Comparison of ENCODE assay signal across 9 cellular contexts in genomic region chr1:156583821-156584622, GRCh38. TPM values are rescaled to one million over a fixed set of nuclear protein-coding genes. Genes with fewer than 3 reads are reported as not detected.
A peak's percentile ranks its signal among the peaks of the same experiment; 100 is the strongest.
DNase-seq lines count a peak whose midpoint lies in the region; ATAC-seq and TF ChIP-seq lines count a peak whose summit lies in the region.
"Had no signal": no experiment of that assay in that cellular context is flagged by ENCODE, and none has a peak within 500 bp of the region (broad histone marks: within the 10 kb centered on the region; RNA-seq: fewer than 3 reads in every experiment).

No MANE protein-coding gene starts in this region.

- POLR2A ChIA-PET in T-cell (lab: Charles Lee): no interaction called here

- H3K27me3 Mint-ChIP-seq in T-cell: no peaks in the 10 kb centered on the region

- H3K27me3 ChIP-seq in adrenal gland (no peaks in the 10 kb centered on the region), sigmoid colon (no peaks in the 10 kb centered on the region)

- H3K4me1 ChIP-seq in adrenal gland (replicated peaks in 1 of 2) (no peaks in the 10 kb centered on the region), sigmoid colon (peaks cover 0 to 7% (median 0%) of the 10 kb centered on the region in 4 donors)

- no peaks in the 10 kb centered on the region for H3K9me3 Mint-ChIP-seq in T-cell

- intact Hi-C loops in adrenal gland (cut with DNase I): no loop called here
- intact Hi-C loops in sigmoid colon (cut with DNase I): loop anchor here (2.0 kb wide), 2 partner anchors 23 to 75 kb away; no protein-coding TSS in a partner anchor

- CTCF ChIA-PET in T-cell (lab: Charles Lee): no interaction called here

- no peak overlapping the region for H3K27ac ChIP-seq in adrenal gland
- H3K27ac ChIP-seq in sigmoid colon: no peak overlapping the region

- H3K4me3 Mint-ChIP-seq in T-cell: peak overlapping the region in 2 of 3 donors; percentile 51 to 83

- no peaks in the 10 kb centered on the region for H3K36me3 Mint-ChIP-seq in T-cell

- peak; percentile 54 for DNase-seq in NCI-H146 treated with DMSO at 0.1 percent for 48 hours (lab: John Stamatoyannopoulos, UW; ENCODE audit: unreplicated experiment)
- peak; percentile 12 to 76 (median 62) for DNase-seq in T-cell
- DNase-seq in adrenal gland: peak; percentile 65 to 90 (median 79)
- DNase-seq in hepatic stellate cell (ENCODE audit: low spot score): peak; percentile 77
- DNase-seq in sigmoid colon: peak; percentile 87

- no peaks in the 10 kb centered on the region for H3K36me3 ChIP-seq in adrenal gland (replicated peaks in 1 of 2)
- H3K36me3 ChIP-seq in sigmoid colon: no peaks in the 10 kb centered on the region

- no peak overlapping the region for H3K4me3 ChIP-seq in adrenal gland
- no peak overlapping the region for H3K4me3 ChIP-seq in sigmoid colon
- H3K4me3 ChIP-seq: skin epidermis had no signal

- TF ChIP-seq POLR2A in adrenal gland (IDR thresholded peaks at IDR 0.05) (no peak), sigmoid colon (IDR thresholded peaks at IDR 0.05) (no peak)

- peak overlapping the region; percentile 62 to 82 for H3K27ac Mint-ChIP-seq in T-cell

- no peaks in the 10 kb centered on the region for H3K9me3 ChIP-seq in adrenal gland (replicated peaks in 1 of 3)
- no peaks in the 10 kb centered on the region for H3K9me3 ChIP-seq in sigmoid colon

- peaks cover 23 to 35% (median 23%) of the 10 kb centered on the region in 3 donors for H3K4me1 Mint-ChIP-seq in T-cell

- 49 to 53% (median 51%) methylated on average over 20 of the region's 20 CpGs for WGBS in adrenal gland, 4 donors
- WGBS in sigmoid colon, 2 donors: 55 to 58% methylated on average over 20 of the region's 20 CpGs

- ATAC-seq in T-cell (replicated peaks in 1 of 4) (peak in 3 of 4 experiments; percentile 25 to 44 (median 41)), GM18873 (IDR thresholded peaks at IDR 0.05; ENCODE audit: low FRiP score, unreplicated experiment) (no peak), GM18909 (IDR thresholded peaks at IDR 0.05; ENCODE audit: poor library complexity, unreplicated experiment) (no peak)

- TF ChIP-seq CTCF in GM12872 (IDR thresholded peaks at IDR 0.05; ENCODE audit: insufficient read depth, low read depth, low read length) (peak; percentile 95), adrenal gland (IDR thresholded peaks at IDR 0.05) (peak; percentile 86 to 94 (median 90)), sigmoid colon (IDR thresholded peaks at IDR 0.05) (peak; percentile 80 to 94 (median 88))

- no peak for TF ChIP-seq EP300 in sigmoid colon (IDR thresholded peaks at IDR 0.05)

RNA-seq across cellular contexts. Expression of gene TTC24, which starts 4.5 kb away (rescaled TPM):
- total RNA-seq in T-cell: 10 to 100 TPM in 4 of 5 donors, 1 to 10 TPM in 1; 9.9 to 43.6 (median 16.4) TPM
- total RNA-seq in adrenal gland: not detected
- polyA plus RNA-seq in adrenal gland: under 1 TPM in 1 of 3 donors, not detected in 2; 0.20 TPM
- total RNA-seq in sigmoid colon: not detected
- 1 to 10 TPM in 1 of 3 donors, not detected in 2; 2.6 TPM for polyA plus RNA-seq in sigmoid colon

RNA-seq across cellular contexts. Expression of gene NAXE, which starts 7.6 kb away (rescaled TPM):
- 10 to 100 TPM; 32.4 to 47.7 (median 41.7) TPM for total RNA-seq in T-cell
- total RNA-seq in adrenal gland: 100 to 1,000 TPM in 5 of 8 donors, 10 to 100 TPM in 3; 88.7 to 132 (median 107) TPM
- 100 to 1,000 TPM in 1 of 3 donors, 10 to 100 TPM in 2; 49.4 to 124 (median 69.9) TPM for polyA plus RNA-seq in adrenal gland
- total RNA-seq in sigmoid colon: 100 to 1,000 TPM in 1 of 4 donors, 10 to 100 TPM in 3; 59.3 to 113 (median 67.2) TPM
- polyA plus RNA-seq in sigmoid colon: 10 to 100 TPM; 80.8 to 91.6 (median 84.1) TPM

RNA-seq across cellular contexts. Expression of gene IQGAP3, which starts 11.7 kb away (rescaled TPM):
- total RNA-seq in T-cell (under 1 TPM in 4 of 5 donors, not detected in 1; 0.13 to 0.19 (median 0.18) TPM), adrenal gland (1 to 10 TPM in 3 of 8 donors, under 1 TPM in 5; 0.24 to 1.3 (median 0.80) TPM), sigmoid colon (under 1 TPM in 3 of 4 donors, not detected in 1; 0.55 to 0.81 (median 0.71) TPM)
- polyA plus RNA-seq in adrenal gland (1 to 10 TPM in 1 of 3 donors, under 1 TPM in 2; 0.16 to 2.2 (median 0.40) TPM), sigmoid colon (10 to 100 TPM in 1 of 3 donors, under 1 TPM in 2; 0.60 to 11.2 (median 0.92) TPM)

RNA-seq across cellular contexts. Expression of gene GPATCH4, which starts 17.3 kb away (rescaled TPM):
- 10 to 100 TPM; 34.3 to 41.6 (median 40.6) TPM for total RNA-seq in T-cell
- 10 to 100 TPM in 7 of 8 donors, 1 to 10 TPM in 1; 7.8 to 42.4 (median 26.3) TPM for total RNA-seq in adrenal gland
- polyA plus RNA-seq in adrenal gland: 10 to 100 TPM; 13.9 to 72.2 (median 39.3) TPM
- total RNA-seq in sigmoid colon: 10 to 100 TPM; 12.2 to 22.9 (median 17.3) TPM
- 10 to 100 TPM; 10.2 to 32.9 (median 18.0) TPM for polyA plus RNA-seq in sigmoid colon

RNA-seq across cellular contexts. Expression of gene HAPLN2, which starts 35.2 kb away (rescaled TPM):
- total RNA-seq in T-cell (under 1 TPM in 1 of 5 donors, not detected in 4; 0.33 TPM), adrenal gland (1 to 10 TPM in 2 of 8 donors, under 1 TPM in 3, not detected in 3; 0.27 to 1.5 (median 0.74) TPM), sigmoid colon (1 to 10 TPM in 1 of 4 donors, under 1 TPM in 1, not detected in 2; 0.71 to 1.2 TPM)
- polyA plus RNA-seq in adrenal gland (1 to 10 TPM in 2 of 3 donors, not detected in 1; 2.2 to 3.1 TPM), sigmoid colon (under 1 TPM in 1 of 3 donors, not detected in 2; 0.10 TPM)

Comparison
In these comparisons a context has a peak if more than half of its experiments do, and no peak if none do; other contexts are left out.
1. ATAC-seq: peak in T-cell (3 of 4); none in GM18873 (single experiment) and GM18909 (single experiment).
2. RNA of gene TTC24, which starts 4.5 kb away (total RNA-seq): 9.9 to 43.6 TPM in T-cell; not detected in adrenal gland and not detected in sigmoid colon; every median in the first group is over 4 times any median in the second.
3. Peak in every context shown above with its lines, with median percentiles within 50 percentile points of each other: CTCF ChIP-seq and DNase-seq.